Comparison of ENCODE assay signal across 8 cellular contexts in genomic region chr6:43608310-43608763, GRCh38. TPM values are rescaled to one million over a fixed set of nuclear protein-coding genes. Genes with fewer than 3 reads are reported as not detected.
DNase-seq lines count a peak whose midpoint lies in the region; ATAC-seq and TF ChIP-seq lines count a peak whose summit lies in the region.

No MANE protein-coding gene starts in this region.

- H3K27ac ChIP-seq in Panc1 (ENCODE audit: low read length): no peak overlapping the region
- no peak overlapping the region for H3K27ac ChIP-seq in upper lobe of left lung

- intact Hi-C loops in Panc1 (cut with micrococcal nuclease; ENCODE audit: unreplicated experiment): loop anchor here (5.0 kb wide), 1 partner anchor 469 kb away; no protein-coding TSS in a partner anchor

- POLR2A ChIA-PET in Panc1 (lab: Charles Lee): interaction anchor here (0.5 kb wide), 1 partner anchor 207 kb away, joined by 7 read pairs; no protein-coding TSS in a partner anchor

- no peaks in the 10 kb centered on the region for H3K4me1 ChIP-seq in Panc1 (ENCODE audit: control insufficient read depth, insufficient read depth, low read length)
- peaks cover 0 to 8% (median 2%) of the 10 kb centered on the region in 4 donors for H3K4me1 ChIP-seq in upper lobe of left lung

- H3K36me3 ChIP-seq in Panc1 (ENCODE audit: control insufficient read depth, insufficient read depth, low read length): peaks cover 18% of the 10 kb centered on the region
- peaks cover 10 to 64% (median 31%) of the 10 kb centered on the region in 4 donors for H3K36me3 ChIP-seq in upper lobe of left lung

- DNase-seq in DMS114 treated with DMSO at 0.1 percent for 48 hours (lab: John Stamatoyannopoulos, UW; ENCODE audit: unreplicated experiment) (peak; percentile 85), Panc1 (ENCODE audit: low read depth, low spot score) (peak; percentile 70), activated T-helper 1 cell treated with Interleukin-2 at 50 U/mL for 16 hours (ENCODE audit: low read depth) (peak; percentile 17), fibroblast of pulmonary artery (ENCODE audit: low read depth) (peak; percentile 91), nucleus accumbens (lab: John Stamatoyannopoulos, UW) (peak in 37 of 56 donors; percentile 3 to 82 (median 32)), upper lobe of left lung (peak in 1 of 2 donors; percentile 68)

- no peaks in the 10 kb centered on the region for H3K9me3 ChIP-seq in Panc1 (ENCODE audit: control insufficient read depth, insufficient read depth, low read depth, low read length)
- no peaks in the 10 kb centered on the region for H3K9me3 ChIP-seq in upper lobe of left lung

- no TSS peak for BruUV-seq in Panc1 (replicated peaks; lab: Mats Ljungman, UMichigan)

- CTCF ChIA-PET in Panc1 (lab: Charles Lee): interaction anchor here (0.5 kb wide), 1 partner anchor 420 kb away, joined by 7 read pairs; no protein-coding TSS in a partner anchor

- no peak for TF ChIP-seq EP300 in upper lobe of left lung (IDR thresholded peaks at IDR 0.05)

- H3K27me3 ChIP-seq in Panc1 (ENCODE audit: control insufficient read depth, insufficient read depth, low read length): no peaks in the 10 kb centered on the region
- H3K27me3 ChIP-seq in upper lobe of left lung: no peaks in the 10 kb centered on the region

- WGBS in upper lobe of left lung, 2 donors: 6 to 7% methylated on average over 5 of the region's 5 CpGs

- TF ChIP-seq CTCF in LNCAP (IDR thresholded peaks at IDR 0.05): peak; percentile 74
- TF ChIP-seq CTCF in Panc1 (IDR thresholded peaks at IDR 0.05): peak; percentile 92
- TF ChIP-seq CTCF in fibroblast of pulmonary artery (IDR thresholded peaks at IDR 0.05; ENCODE audit: low read length, missing control alignments): peak; percentile 91
- TF ChIP-seq CTCF in upper lobe of left lung (IDR thresholded peaks at IDR 0.05): peak; percentile 56 to 73 (median 66)

- peak; percentile 86 for ATAC-seq in Panc1
- peak; percentile 67 to 74 for ATAC-seq in upper lobe of left lung (ENCODE audit: low FRiP score in 2 of 2)
- no peak for ATAC-seq in HG03521 (IDR thresholded peaks at IDR 0.05; ENCODE audit: unreplicated experiment)

- in situ Hi-C loops in Panc1 (cut with HindIII; ENCODE audit: low pct_unique_long_range_greater_than_20kb, low sequenced_read_pairs): no loop called here

- H3K4me3 ChIP-seq in Panc1 (ENCODE audit: low read depth in 2 of 2, low read length in 2 of 2): no peak overlapping the region
- H3K4me3 ChIP-seq in fibroblast of pulmonary artery (replicated peaks; ENCODE audit: low read depth, low read length): no peak overlapping the region
- H3K4me3 ChIP-seq in upper lobe of left lung: no peak overlapping the region

- no peak for TF ChIP-seq POLR2A in upper lobe of left lung (IDR thresholded peaks at IDR 0.05)

RNA-seq across cellular contexts. Expression of gene GTPBP2, which starts 20.7 kb away (rescaled TPM):
- 59.4 TPM for total RNA-seq in Panc1 (2021; ENCODE audit: unreplicated experiment)
- 47.1 TPM for polyA plus RNA-seq in Panc1 (2012; ENCODE audit: insufficient read length)
- 100 to 1,000 TPM in 1 of 6 donors, 10 to 100 TPM in 5; 41.3 to 128 (median 78.1) TPM for total RNA-seq in upper lobe of left lung

RNA-seq across cellular contexts. Expression of gene MAD2L1BP, which starts 27.3 kb away (rescaled TPM):
- total RNA-seq in Panc1 (2021; ENCODE audit: unreplicated experiment): 44.2 TPM
- 33.2 TPM for polyA plus RNA-seq in Panc1 (2012; ENCODE audit: insufficient read length)
- 10 to 100 TPM; 16.8 to 66.4 (median 24.9) TPM for total RNA-seq in upper lobe of left lung

RNA-seq across cellular contexts. Expression of gene POLH, which starts 32.4 kb away (rescaled TPM):
- total RNA-seq in Panc1 (2021; ENCODE audit: unreplicated experiment) (28.4 TPM), upper lobe of left lung (10 to 100 TPM in 5 of 6 donors, 1 to 10 TPM in 1; 9.1 to 27.5 (median 19.8) TPM)
- 12.1 TPM for polyA plus RNA-seq in Panc1 (2012; ENCODE audit: insufficient read length)

RNA-seq across cellular contexts. Expression of gene XPO5, which starts 32.5 kb away (rescaled TPM):
- total RNA-seq in Panc1 (2021; ENCODE audit: unreplicated experiment): 86.4 TPM
- polyA plus RNA-seq in Panc1 (2012; ENCODE audit: insufficient read length): 68.9 TPM
- 10 to 100 TPM; 17.9 to 48.2 (median 25.1) TPM for total RNA-seq in upper lobe of left lung

RNA-seq across cellular contexts. Expression of gene RSPH9, which starts 36.5 kb away (rescaled TPM):
- total RNA-seq in Panc1 (2021; ENCODE audit: unreplicated experiment): 0.28 TPM
- 1.8 TPM for polyA plus RNA-seq in Panc1 (2012; ENCODE audit: insufficient read length)
- 1 to 10 TPM in 5 of 6 donors, under 1 TPM in 1; 0.20 to 4.2 (median 2.1) TPM for total RNA-seq in upper lobe of left lung
